1 cellular context compared by ENCODE assay signal in genomic region chr20:37424062-37424851, GRCh38.
TF ChIP-seq lines count a peak whose summit lies in the region.

No MANE protein-coding gene starts in this region.

TF ChIP-seq in HEK293, 187 proteins besides CTCF, POLR2A, EP300 and RAD21 (continued from another document):
- TF ChIP-seq, protein P1, sequence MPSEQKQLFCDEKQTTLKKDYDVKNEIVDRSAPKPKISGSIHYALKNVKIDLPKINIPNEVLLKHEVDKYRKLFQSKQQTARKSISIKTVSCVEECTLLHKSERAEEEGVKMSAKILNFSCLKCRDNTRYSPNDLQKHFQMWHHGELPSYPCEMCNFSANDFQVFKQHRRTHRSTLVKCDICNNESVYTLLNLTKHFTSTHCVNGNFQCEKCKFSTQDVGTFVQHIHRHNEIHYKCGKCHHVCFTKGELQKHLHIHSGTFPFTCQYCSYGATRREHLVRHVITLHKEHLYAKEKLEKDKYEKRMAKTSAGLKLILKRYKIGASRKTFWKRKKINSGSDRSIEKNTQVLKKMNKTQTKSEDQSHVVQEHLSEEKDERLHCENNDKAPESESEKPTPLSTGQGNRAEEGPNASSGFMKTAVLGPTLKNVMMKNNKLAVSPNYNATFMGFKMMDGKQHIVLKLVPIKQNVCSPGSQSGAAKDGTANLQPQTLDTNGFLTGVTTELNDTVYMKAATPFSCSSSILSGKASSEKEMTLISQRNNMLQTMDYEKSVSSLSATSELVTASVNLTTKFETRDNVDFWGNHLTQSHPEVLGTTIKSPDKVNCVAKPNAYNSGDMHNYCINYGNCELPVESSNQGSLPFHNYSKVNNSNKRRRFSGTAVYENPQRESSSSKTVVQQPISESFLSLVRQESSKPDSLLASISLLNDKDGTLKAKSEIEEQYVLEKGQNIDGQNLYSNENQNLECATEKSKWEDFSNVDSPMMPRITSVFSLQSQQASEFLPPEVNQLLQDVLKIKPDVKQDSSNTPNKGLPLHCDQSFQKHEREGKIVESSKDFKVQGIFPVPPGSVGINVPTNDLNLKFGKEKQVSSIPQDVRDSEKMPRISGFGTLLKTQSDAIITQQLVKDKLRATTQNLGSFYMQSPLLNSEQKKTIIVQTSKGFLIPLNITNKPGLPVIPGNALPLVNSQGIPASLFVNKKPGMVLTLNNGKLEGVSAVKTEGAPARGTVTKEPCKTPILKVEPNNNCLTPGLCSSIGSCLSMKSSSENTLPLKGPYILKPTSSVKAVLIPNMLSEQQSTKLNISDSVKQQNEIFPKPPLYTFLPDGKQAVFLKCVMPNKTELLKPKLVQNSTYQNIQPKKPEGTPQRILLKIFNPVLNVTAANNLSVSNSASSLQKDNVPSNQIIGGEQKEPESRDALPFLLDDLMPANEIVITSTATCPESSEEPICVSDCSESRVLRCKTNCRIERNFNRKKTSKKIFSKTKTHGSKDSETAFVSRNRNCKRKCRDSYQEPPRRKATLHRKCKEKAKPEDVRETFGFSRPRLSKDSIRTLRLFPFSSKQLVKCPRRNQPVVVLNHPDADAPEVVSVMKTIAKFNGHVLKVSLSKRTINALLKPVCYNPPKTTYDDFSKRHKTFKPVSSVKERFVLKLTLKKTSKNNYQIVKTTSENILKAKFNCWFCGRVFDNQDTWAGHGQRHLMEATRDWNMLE (tag by site-specific recombination; conservative IDR thresholded peaks at IDR 0.05; ENCODE audit: low read depth) = no peak
- TF ChIP-seq, protein P2, sequence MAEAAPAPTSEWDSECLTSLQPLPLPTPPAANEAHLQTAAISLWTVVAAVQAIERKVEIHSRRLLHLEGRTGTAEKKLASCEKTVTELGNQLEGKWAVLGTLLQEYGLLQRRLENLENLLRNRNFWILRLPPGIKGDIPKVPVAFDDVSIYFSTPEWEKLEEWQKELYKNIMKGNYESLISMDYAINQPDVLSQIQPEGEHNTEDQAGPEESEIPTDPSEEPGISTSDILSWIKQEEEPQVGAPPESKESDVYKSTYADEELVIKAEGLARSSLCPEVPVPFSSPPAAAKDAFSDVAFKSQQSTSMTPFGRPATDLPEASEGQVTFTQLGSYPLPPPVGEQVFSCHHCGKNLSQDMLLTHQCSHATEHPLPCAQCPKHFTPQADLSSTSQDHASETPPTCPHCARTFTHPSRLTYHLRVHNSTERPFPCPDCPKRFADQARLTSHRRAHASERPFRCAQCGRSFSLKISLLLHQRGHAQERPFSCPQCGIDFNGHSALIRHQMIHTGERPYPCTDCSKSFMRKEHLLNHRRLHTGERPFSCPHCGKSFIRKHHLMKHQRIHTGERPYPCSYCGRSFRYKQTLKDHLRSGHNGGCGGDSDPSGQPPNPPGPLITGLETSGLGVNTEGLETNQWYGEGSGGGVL (tag by site-specific recombination; IDR thresholded peaks at IDR 0.05) = peak; percentile 59
- TF ChIP-seq ZNF133 (tag by site-specific recombination; IDR thresholded peaks at IDR 0.05) (no peak), ZNF132 (tag by site-specific recombination; IDR thresholded peaks at IDR 0.05; ENCODE audit: borderline replicate concordance) (no peak), ZNF391 (tag by site-specific recombination; IDR thresholded peaks at IDR 0.05; ENCODE audit: borderline replicate concordance, low read depth) (no peak), ZNF341 (tag by site-specific recombination; IDR thresholded peaks at IDR 0.05; ENCODE audit: low read depth) (peak; percentile 92), INSM2 (tag by site-specific recombination; IDR thresholded peaks at IDR 0.05) (no peak), ZSCAN23 (tag by site-specific recombination; IDR thresholded peaks at IDR 0.05) (no peak), GLIS1 (tag by site-specific recombination; IDR thresholded peaks at IDR 0.05) (no peak), ZNF48 (tag by site-specific recombination; IDR thresholded peaks at IDR 0.05) (no peak), ZFHX2 (tag by site-specific recombination; conservative IDR thresholded peaks at IDR 0.05) (no peak), ZNF596 (tag by site-specific recombination; IDR thresholded peaks at IDR 0.05) (peak; percentile 48; the same call in 1 of the 2 replicates), GLIS2 (tag by site-specific recombination; IDR thresholded peaks at IDR 0.05) (no peak), ZNF16 (tag by site-specific recombination; IDR thresholded peaks at IDR 0.05; ENCODE audit: low read depth) (peak; percentile 71), KLF9 (tag by site-specific recombination; IDR thresholded peaks at IDR 0.05; ENCODE audit: low read depth) (0 out of 2 replicates have a peak, but pooled peaks have one; percentile 33), ZNF202 (tag by site-specific recombination; IDR thresholded peaks at IDR 0.05; ENCODE audit: borderline replicate concordance) (no peak), ZNF37A (tag by site-specific recombination; IDR thresholded peaks at IDR 0.05) (no peak), ZNF366 (tag by site-specific recombination; conservative IDR thresholded peaks at IDR 0.05) (peak; percentile 52)
- TF ChIP-seq, protein P3, sequence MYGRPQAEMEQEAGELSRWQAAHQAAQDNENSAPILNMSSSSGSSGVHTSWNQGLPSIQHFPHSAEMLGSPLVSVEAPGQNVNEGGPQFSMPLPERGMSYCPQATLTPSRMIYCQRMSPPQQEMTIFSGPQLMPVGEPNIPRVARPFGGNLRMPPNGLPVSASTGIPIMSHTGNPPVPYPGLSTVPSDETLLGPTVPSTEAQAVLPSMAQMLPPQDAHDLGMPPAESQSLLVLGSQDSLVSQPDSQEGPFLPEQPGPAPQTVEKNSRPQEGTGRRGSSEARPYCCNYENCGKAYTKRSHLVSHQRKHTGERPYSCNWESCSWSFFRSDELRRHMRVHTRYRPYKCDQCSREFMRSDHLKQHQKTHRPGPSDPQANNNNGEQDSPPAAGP (tag by site-specific recombination; IDR thresholded peaks at IDR 0.05) = no peak
